In the genomic region with DNA sequence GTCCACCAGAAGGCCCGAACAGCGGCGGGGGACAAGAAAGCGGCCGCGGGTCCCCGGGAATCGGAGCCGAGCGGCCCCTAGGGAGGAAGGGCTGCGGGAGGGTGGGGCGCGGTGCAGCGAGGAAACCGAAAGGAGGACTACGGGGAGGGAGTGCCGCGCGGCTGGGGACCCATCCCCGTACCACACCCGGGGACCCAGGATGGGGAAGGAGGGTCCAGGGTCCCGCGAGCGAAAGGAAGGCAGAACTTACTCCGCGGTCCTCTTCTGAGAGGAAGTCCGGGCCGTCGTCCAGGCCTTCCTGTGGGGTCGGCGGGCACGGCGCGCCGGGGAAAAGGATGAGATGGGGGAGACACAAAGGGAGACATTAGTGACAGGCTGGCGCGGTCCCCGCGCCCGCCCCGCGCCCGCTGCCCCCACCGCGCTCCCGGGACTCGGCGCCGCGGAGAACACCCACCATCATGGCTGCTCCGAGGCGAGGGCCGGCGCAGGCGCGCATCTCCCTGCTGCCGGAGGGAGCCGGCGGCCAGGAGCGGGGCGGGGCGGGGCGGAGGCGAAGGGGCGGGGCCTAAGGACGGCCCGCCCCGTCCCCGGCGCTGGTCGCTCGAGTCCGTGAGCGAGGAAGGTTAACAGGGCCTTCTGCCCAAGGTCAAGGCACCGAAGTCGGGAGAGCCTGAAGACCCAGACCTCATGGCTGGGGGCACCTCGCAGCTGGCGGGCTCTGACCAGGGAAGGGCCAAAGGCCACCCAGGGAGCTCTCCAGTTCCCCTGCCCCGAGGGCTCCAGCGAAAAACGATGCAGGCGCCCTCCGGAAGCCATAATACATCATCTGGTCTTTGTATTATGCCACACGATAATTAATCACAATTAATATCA, we compare ENCODE assay signal across 1 cellular context.
TF ChIP-seq lines count a peak whose summit lies in the region.

A gene (minus strand): TSS at position 492 of the 873 bp plus-strand sequence. CDS start 32 bp downstream, at position 460.

TF ChIP-seq in IMR-90, 13 proteins besides CTCF, POLR2A, EP300 and RAD21 (continued from another document):
- TF ChIP-seq MAZ (IDR thresholded peaks at IDR 0.05; ENCODE audit: borderline replicate concordance, low read depth, low read length) = no peak
- TF ChIP-seq MAFK (IDR thresholded peaks at IDR 0.05; ENCODE audit: low read depth, low read length) = no peak
- no peak for TF ChIP-seq SMC3 (IDR thresholded peaks at IDR 0.05; ENCODE audit: low read depth, low read length)
